In the genomic region with DNA sequence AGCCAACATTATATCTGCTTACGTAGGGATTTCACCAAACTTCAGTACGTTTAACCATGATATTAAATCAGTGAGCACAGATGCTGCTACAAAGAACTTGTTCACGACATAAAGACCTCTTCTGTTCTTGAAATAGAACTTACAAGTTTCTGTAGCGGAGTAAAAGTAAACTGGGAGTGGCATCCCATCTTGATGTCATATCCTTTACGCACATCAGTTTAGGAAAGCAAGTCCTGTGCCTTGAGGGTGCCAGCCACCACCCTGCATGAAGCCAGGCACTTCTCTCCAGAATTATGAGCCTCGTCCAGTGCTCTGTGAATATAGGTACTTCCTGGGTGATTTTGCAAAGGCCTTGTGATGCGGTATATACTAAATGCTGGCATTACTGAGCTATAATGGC, we compare ENCODE assay signal across 23 cellular contexts.
"Had no signal": no experiment of that assay in that cellular context is flagged by ENCODE, and none has a peak within 500 bp of the region (broad histone marks: within the 10 kb centered on the region; RNA-seq: fewer than 3 reads in every experiment).

No MANE protein-coding gene starts in this region.

- H3K27ac ChIP-seq: RWPE1, SK-N-MC had no signal

- H3K4me3 ChIP-seq: K562, SK-N-MC had no signal

- DNase-seq: activated CD4-positive, alpha-beta memory T cell treated with anti-CD3 and anti-CD28 coated beads, Interleukin-2, amount 10 ng/mL, durations not matched to agents 7 days and 5 days; activated CD4-positive, alpha-beta T cell treated with anti-CD3 and anti-CD28 coated beads for 36 hours; activated CD4-positive, alpha-beta T cell treated with anti-CD3 and anti-CD28 coated beads, Interleukin-2, amount 50 U/mL, for 1 hour; activated CD8-positive, alpha-beta memory T cell treated with anti-CD3 and anti-CD28 coated beads, Interleukin-2, amount 50 U/mL, for 4 hours; activated gamma-delta T cell treated with Interleukin-2 at 50 U/mL for 16 hours; activated naive CD4-positive, alpha-beta T cell treated with anti-CD3 and anti-CD28 coated beads, Interleukin-2, amount 10 ng/mL, durations not matched to agents 7 days and 5 days; activated naive CD8-positive, alpha-beta T cell treated with anti-CD3 and anti-CD28 coated beads for 36 hours; activated T-cell treated with anti-CD3 and anti-CD28 coated beads, Interleukin-2, amount 50 U/mL, for 72 hours; anterior cingulate cortex; cerebellar nuclear complex; Karpas-422; MM.1S; NCI-H2171; NCI-H2227 treated with DMSO at 0.1 percent for 48 hours; NCI-H524 treated with DMSO at 0.1 percent for 48 hours; NCI-H82; Right ventricle myocardium superior; T-cell; T-helper 2 cell; T1000 had no signal
